20 cellular contexts compared by ENCODE assay signal in genomic region chr6:105628156-105628860, GRCh38.
DNase-seq lines count a peak whose midpoint lies in the region; ATAC-seq and TF ChIP-seq lines count a peak whose summit lies in the region.
"Had no signal": no experiment of that assay in that cellular context is flagged by ENCODE, and none has a peak within 500 bp of the region (broad histone marks: within the 10 kb centered on the region; RNA-seq: fewer than 3 reads in every experiment).

No MANE protein-coding gene starts in this region.

- peaks cover 54% of the 10 kb centered on the region for H3K9me3 Mint-ChIP-seq in activated T-helper 1 cell treated with anti-CD3 and anti-CD28 coated beads, Interleukin-12 subunit alpha, Interleukin-12 subunit beta, Interleukin-2, Interleukin-4 antibody, amounts not matched to agents 30 ng/mL and 10 ng/mL and 1 ng/mL, durations not matched to agents 14 hours and 24 hours and 36 hours

- no peak for TF ChIP-seq POLR2A in vagina (IDR thresholded peaks at IDR 0.05)

- H3K27ac ChIP-seq in vagina: peak overlapping the region; percentile 54
- H3K27ac ChIP-seq: A549, BLaER1, HL-60 had no signal

- DNase-seq in Right ventricle myocardium superior: no peak
- no peak for DNase-seq in cardiac septum (ENCODE audit: low spot score)
- no peak for DNase-seq in activated T-helper 1 cell treated with anti-CD3 and anti-CD28 coated beads, Interleukin-12 subunit alpha, Interleukin-12 subunit beta, Interleukin-2, Interleukin-4 antibody, amounts not matched to agents 30 ng/mL and 10 ng/mL and 1 ng/mL, durations not matched to agents 14 hours and 24 hours and 36 hours (ENCODE audit: low spot score)
- no peak for DNase-seq in mucosa of descending colon
- DNase-seq in vagina (ENCODE audit: extremely low spot score in 2 of 2): no peak
- no peak for DNase-seq in NCI-H187 (lab: John Stamatoyannopoulos, UW)
- DNase-seq: Calu3; CD4-positive, alpha-beta memory T cell; NCI-H1048; NCI-H1436; NCI-H2029; NCI-H2171; NCI-H526; PC-3; RPMI8226 had no signal

- H3K36me3 Mint-ChIP-seq in activated T-helper 1 cell treated with anti-CD3 and anti-CD28 coated beads, Interleukin-12 subunit alpha, Interleukin-12 subunit beta, Interleukin-2, Interleukin-4 antibody, amounts not matched to agents 30 ng/mL and 10 ng/mL and 1 ng/mL, durations not matched to agents 14 hours and 24 hours and 36 hours (ENCODE audit: low read depth): peaks cover 42% of the 10 kb centered on the region
- H3K36me3 Mint-ChIP-seq: CD4-positive, alpha-beta memory T cell had no signal

- intact Hi-C loops in Right ventricle myocardium superior (cut with DNase I) (no loop called here), cardiac septum (cut with DNase I) (no loop called here), mucosa of descending colon (cut with DNase I, micrococcal nuclease) (no loop called here), vagina (cut with DNase I) (no loop called here)
- intact Hi-C loops in activated T-helper 1 cell treated with anti-CD3 and anti-CD28 coated beads, Interleukin-12 subunit alpha, Interleukin-12 subunit beta, Interleukin-2, Interleukin-4 antibody, amounts not matched to agents 30 ng/mL and 10 ng/mL and 1 ng/mL, durations not matched to agents 14 hours and 24 hours and 36 hours (cut with micrococcal nuclease): no loop called here

- no peaks in the 10 kb centered on the region for H3K9me3 ChIP-seq in mucosa of descending colon
- no peaks in the 10 kb centered on the region for H3K9me3 ChIP-seq in vagina
- H3K9me3 ChIP-seq: A549, BLaER1 had no signal

- no peaks in the 10 kb centered on the region for H3K4me1 ChIP-seq in mucosa of descending colon (ENCODE audit: low read depth)
- H3K4me1 ChIP-seq in vagina: peaks cover 12% of the 10 kb centered on the region
- H3K4me1 ChIP-seq: A549, BLaER1 had no signal

- no peak overlapping the region for H3K4me3 Mint-ChIP-seq in activated T-helper 1 cell treated with anti-CD3 and anti-CD28 coated beads, Interleukin-12 subunit alpha, Interleukin-12 subunit beta, Interleukin-2, Interleukin-4 antibody, amounts not matched to agents 30 ng/mL and 10 ng/mL and 1 ng/mL, durations not matched to agents 14 hours and 24 hours and 36 hours
- H3K4me3 Mint-ChIP-seq: CD4-positive, alpha-beta memory T cell had no signal

- peaks cover 3% of the 10 kb centered on the region for H3K27me3 Mint-ChIP-seq in activated T-helper 1 cell treated with anti-CD3 and anti-CD28 coated beads, Interleukin-12 subunit alpha, Interleukin-12 subunit beta, Interleukin-2, Interleukin-4 antibody, amounts not matched to agents 30 ng/mL and 10 ng/mL and 1 ng/mL, durations not matched to agents 14 hours and 24 hours and 36 hours (ENCODE audit: insufficient read depth)

- peak; percentile 12 for ATAC-seq in Right ventricle myocardium superior (ENCODE audit: poor library complexity)
- peak; percentile 37 for ATAC-seq in mucosa of descending colon
- no peak for ATAC-seq in HG03095 (IDR thresholded peaks at IDR 0.05; ENCODE audit: unreplicated experiment)
- ATAC-seq in HG03432 (IDR thresholded peaks at IDR 0.05; ENCODE audit: unreplicated experiment): no peak
- ATAC-seq: A549, PC-3 had no signal

- TF ChIP-seq CTCF in mucosa of descending colon (IDR thresholded peaks at IDR 0.05) (no peak), vagina (IDR thresholded peaks at IDR 0.05) (no peak)

- peaks cover 45% of the 10 kb centered on the region for H3K4me1 Mint-ChIP-seq in activated T-helper 1 cell treated with anti-CD3 and anti-CD28 coated beads, Interleukin-12 subunit alpha, Interleukin-12 subunit beta, Interleukin-2, Interleukin-4 antibody, amounts not matched to agents 30 ng/mL and 10 ng/mL and 1 ng/mL, durations not matched to agents 14 hours and 24 hours and 36 hours (ENCODE audit: low read depth)
- H3K4me1 Mint-ChIP-seq: CD4-positive, alpha-beta memory T cell had no signal

- H3K27ac Mint-ChIP-seq in activated T-helper 1 cell treated with anti-CD3 and anti-CD28 coated beads, Interleukin-12 subunit alpha, Interleukin-12 subunit beta, Interleukin-2, Interleukin-4 antibody, amounts not matched to agents 30 ng/mL and 10 ng/mL and 1 ng/mL, durations not matched to agents 14 hours and 24 hours and 36 hours: peak overlapping the region; percentile 21
- H3K27ac Mint-ChIP-seq: CD4-positive, alpha-beta memory T cell had no signal

- no peaks in the 10 kb centered on the region for H3K27me3 ChIP-seq in vagina
- H3K27me3 ChIP-seq: BLaER1 had no signal

- no peak overlapping the region for H3K4me3 ChIP-seq in mucosa of descending colon
- H3K4me3 ChIP-seq in vagina: no peak overlapping the region
- H3K4me3 ChIP-seq: A549, BLaER1 had no signal

- H3K36me3 ChIP-seq in mucosa of descending colon (ENCODE audit: low read depth) (no peaks in the 10 kb centered on the region), vagina (no peaks in the 10 kb centered on the region)
- H3K36me3 ChIP-seq: BLaER1 had no signal

Comparison
In these comparisons a context has a peak if more than half of its experiments do, and no peak if none do; other contexts are left out.
1. ATAC-seq: peak in Right ventricle myocardium superior (single experiment) and mucosa of descending colon (single experiment); none in HG03095 (single experiment) and HG03432 (single experiment).